In genomic region chr10:96072673-96073072, GRCh38 we compare ENCODE assay signal across 22 cellular contexts. TPM values are rescaled to one million over a fixed set of nuclear protein-coding genes. Genes with fewer than 3 reads are reported as not detected.
DNase-seq lines count a peak whose midpoint lies in the region; FAIRE-seq and TF ChIP-seq lines count a peak whose summit lies in the region.
"Had no signal": no experiment of that assay in that cellular context is flagged by ENCODE, and none has a peak within 500 bp of the region (broad histone marks: within the 10 kb centered on the region; RNA-seq: fewer than 3 reads in every experiment).

No MANE protein-coding gene starts in this region.

- no peak overlapping the region for H4K12ac ChIP-seq in trophoblast cell (ENCODE audit: low read depth, low read length)

- no peak overlapping the region for H2AK5ac ChIP-seq in trophoblast cell (ENCODE audit: low read length)

- no peak for TF ChIP-seq CTCF in bronchial epithelial cell (IDR thresholded peaks at IDR 0.05; ENCODE audit: insufficient read depth, low read length, severe bottlenecking)
- no peak for TF ChIP-seq CTCF in mesothelial cell of epicardium (IDR thresholded peaks at IDR 0.05; ENCODE audit: unreplicated experiment)
- no peak for TF ChIP-seq CTCF in hepatocyte (IDR thresholded peaks at IDR 0.05; ENCODE audit: poor library complexity)

- H2AFZ ChIP-seq in trophoblast cell (ENCODE audit: insufficient read depth, low read length, poor library complexity) (no peak overlapping the region), hepatocyte (no peak overlapping the region)

- no peak overlapping the region for H3K4me3 Mint-ChIP-seq in activated T-cell treated with anti-CD3 and anti-CD28 coated beads, Interleukin-2, amount 50 U/mL, for 24 hours
- H3K4me3 Mint-ChIP-seq in mesothelial cell of epicardium, result no peak overlapping the region
- H3K4me3 Mint-ChIP-seq: activated B cell treated with CpG ODN at 0.5 μM for 24 hours; B cell; dendritic cell treated with granulocyte-macrophage colony-stimulating factor and Interleukin-4, amounts not matched to agents 40 ng/mL and 50 ng/mL, for 4 days had no signal

- no peak overlapping the region for H2BK120ac ChIP-seq in trophoblast cell (ENCODE audit: insufficient read depth, low read length, poor library complexity)

- no peak overlapping the region for H3K14ac ChIP-seq in trophoblast cell (ENCODE audit: low read length)

- H3K4me3 ChIP-seq in bronchial epithelial cell (ENCODE audit: low read depth, low read length) (no peak overlapping the region), trophoblast cell (ENCODE audit: low read depth, low read length) (no peak overlapping the region), hepatocyte (no peak overlapping the region)
- H3K4me3 ChIP-seq: stomach, tibial nerve had no signal

- H3K4me1 ChIP-seq in trophoblast cell (ENCODE audit: control insufficient read depth in 1 of 2, insufficient read depth in 2 of 2, low read length in 2 of 2), result peaks cover 0 to 2% of the 10 kb centered on the region in 2 experiments
- no peaks in the 10 kb centered on the region for H3K4me1 ChIP-seq in hepatocyte (ENCODE audit: insufficient read depth)
- H3K4me1 ChIP-seq: stomach, tibial nerve had no signal

- peaks cover 1% of the 10 kb centered on the region for H3K9me3 Mint-ChIP-seq in activated T-cell treated with anti-CD3 and anti-CD28 coated beads, Interleukin-2, amount 50 U/mL, for 24 hours
- no peaks in the 10 kb centered on the region for H3K9me3 Mint-ChIP-seq in mesothelial cell of epicardium
- H3K9me3 Mint-ChIP-seq: activated B cell treated with CpG ODN at 0.5 μM for 24 hours; dendritic cell treated with granulocyte-macrophage colony-stimulating factor and Interleukin-4, amounts not matched to agents 40 ng/mL and 50 ng/mL, for 4 days had no signal

- H4K20me1 ChIP-seq in hepatocyte (ENCODE audit: insufficient read depth, poor library complexity, severe bottlenecking), result no peaks in the 10 kb centered on the region

- FAIRE-seq in bronchial epithelial cell (lab: Jason Lieb, UNC), result no peak
- FAIRE-seq: A204.1, GM12892, H1 had no signal

- peak overlapping the region; percentile 11 for H3K27ac Mint-ChIP-seq in activated T-cell treated with anti-CD3 and anti-CD28 coated beads, Interleukin-2, amount 50 U/mL, for 24 hours
- H3K27ac Mint-ChIP-seq in mesothelial cell of epicardium, result no peak overlapping the region
- H3K27ac Mint-ChIP-seq: activated B cell treated with CpG ODN at 0.5 μM for 24 hours; B cell; dendritic cell treated with granulocyte-macrophage colony-stimulating factor and Interleukin-4, amounts not matched to agents 40 ng/mL and 50 ng/mL, for 4 days had no signal

- no peak overlapping the region for H3K4ac ChIP-seq in trophoblast cell (ENCODE audit: low read depth, low read length)

- peaks cover 7% of the 10 kb centered on the region for H3K36me3 Mint-ChIP-seq in activated T-cell treated with anti-CD3 and anti-CD28 coated beads, Interleukin-2, amount 50 U/mL, for 24 hours (ENCODE audit: low read depth)
- no peaks in the 10 kb centered on the region for H3K36me3 Mint-ChIP-seq in mesothelial cell of epicardium

- H3K36me3 ChIP-seq in bronchial epithelial cell (ENCODE audit: control insufficient read depth, insufficient read depth, low read length), result no peaks in the 10 kb centered on the region
- no peaks in the 10 kb centered on the region for H3K36me3 ChIP-seq in trophoblast cell (ENCODE audit: control insufficient read depth in 1 of 2, insufficient read depth in 2 of 2, low read length in 2 of 2)
- H3K36me3 ChIP-seq in hepatocyte (replicated peaks; ENCODE audit: insufficient read depth, low read depth), result no peaks in the 10 kb centered on the region
- H3K36me3 ChIP-seq: stomach had no signal

- H3K79me1 ChIP-seq in trophoblast cell (ENCODE audit: low read length), result no peaks in the 10 kb centered on the region

- H3K9ac ChIP-seq in trophoblast cell (ENCODE audit: low read length), result no peak overlapping the region

- H4K91ac ChIP-seq in trophoblast cell (ENCODE audit: low read depth, low read length), result no peak overlapping the region

- H4K8ac ChIP-seq in trophoblast cell (ENCODE audit: low read depth, low read length), result no peak overlapping the region

- no peak for DNase-seq in activated T-cell treated with anti-CD3 and anti-CD28 coated beads, Interleukin-2, amount 50 U/mL, for 24 hours
- no peak for DNase-seq in activated T-cell treated with anti-CD3 and anti-CD28 coated beads, Interleukin-2, amount 50 U/mL, for 1 hour
- DNase-seq in NCI-H226 (peak; percentile 48), bronchial epithelial cell (ENCODE audit: low read depth) (peak; percentile 10), trophoblast cell (peak; percentile 48 to 79), mesothelial cell of epicardium (ENCODE audit: low spot score in 2 of 2, unreplicated experiment in 2 of 2) (no peak), HUDEP-2 (lab: John Stamatoyannopoulos, UW; ENCODE audit: unreplicated experiment in 76 of 76) (no peak), hepatocyte (ENCODE audit: low spot score) (no peak)
- DNase-seq: activated B cell treated with CpG ODN at 0.5 μM for 24 hours; activated CD4-positive, alpha-beta T cell treated with anti-CD3 and anti-CD28 coated beads, Interleukin-2, amount 50 U/mL, for 48 hours; DMS79 treated with DMSO at 0.1 percent for 48 hours; mammary epithelial cell; NCI-H1417; NCI-H2081; Right ventricle myocardium superior; stomach had no signal

- peaks cover 24% of the 10 kb centered on the region for H3K4me1 Mint-ChIP-seq in activated T-cell treated with anti-CD3 and anti-CD28 coated beads, Interleukin-2, amount 50 U/mL, for 24 hours (ENCODE audit: low read depth)
- H3K4me1 Mint-ChIP-seq in mesothelial cell of epicardium, result no peaks in the 10 kb centered on the region
- H3K4me1 Mint-ChIP-seq: B cell had no signal

- no peak overlapping the region for H3K23ac ChIP-seq in trophoblast cell (ENCODE audit: low read length)

- H3K4me2 ChIP-seq in trophoblast cell (ENCODE audit: low read length), result no peak overlapping the region
- H3K4me2 ChIP-seq in hepatocyte, result no peak overlapping the region

- no CpG with 5 or more reads among the region's 2 CpGs for WGBS in trophoblast cell (ENCODE audit: extremely low coverage, insufficient coverage, insufficient read length)
- 62% methylated on average over 2 of the region's 2 CpGs for WGBS in hepatocyte (ENCODE audit: low lambda C conversion rate, missing lambda C conversion rate)

- H3K9me3 ChIP-seq in trophoblast cell (ENCODE audit: insufficient read depth, low read depth, low read length) (no peaks in the 10 kb centered on the region), hepatocyte (ENCODE audit: low read depth) (no peaks in the 10 kb centered on the region)
- H3K9me3 ChIP-seq: stomach, tibial nerve had no signal

- no peak overlapping the region for H3K18ac ChIP-seq in trophoblast cell (ENCODE audit: low read length)

- no peaks in the 10 kb centered on the region for H3K27me3 ChIP-seq in bronchial epithelial cell (ENCODE audit: control insufficient read depth, insufficient read depth, low read length)
- no peaks in the 10 kb centered on the region for H3K27me3 ChIP-seq in trophoblast cell (ENCODE audit: insufficient read depth, low read length)
- no peaks in the 10 kb centered on the region for H3K27me3 ChIP-seq in hepatocyte
- H3K27me3 ChIP-seq: stomach, tibial nerve had no signal

- no peaks in the 10 kb centered on the region for H3K9me2 ChIP-seq in hepatocyte (replicated peaks; ENCODE audit: insufficient read depth)

- H2BK5ac ChIP-seq in trophoblast cell (ENCODE audit: low read depth, low read length, poor library complexity), result no peak overlapping the region

- no peak overlapping the region for H3K27ac ChIP-seq in trophoblast cell (ENCODE audit: low read depth, low read length)
- no peak overlapping the region for H3K27ac ChIP-seq in hepatocyte
- H3K27ac ChIP-seq: stomach, tibial nerve had no signal

- no peaks in the 10 kb centered on the region for H3K79me2 ChIP-seq in trophoblast cell (ENCODE audit: control insufficient read depth, insufficient read depth, low read length, poor library complexity)
- H3K79me2 ChIP-seq in hepatocyte, result no peaks in the 10 kb centered on the region

- no peak overlapping the region for H2BK12ac ChIP-seq in trophoblast cell (ENCODE audit: low read length)

- H3K27me3 Mint-ChIP-seq in activated T-cell treated with anti-CD3 and anti-CD28 coated beads, Interleukin-2, amount 50 U/mL, for 24 hours, result no peaks in the 10 kb centered on the region
- H3K27me3 Mint-ChIP-seq in mesothelial cell of epicardium (ENCODE audit: low read depth), result no peaks in the 10 kb centered on the region
- H3K27me3 Mint-ChIP-seq: activated B cell treated with CpG ODN at 0.5 μM for 24 hours; B cell; dendritic cell treated with granulocyte-macrophage colony-stimulating factor and Interleukin-4, amounts not matched to agents 40 ng/mL and 50 ng/mL, for 4 days had no signal

RNA-seq across cellular contexts. Expression of gene CCNJ, which starts 29.3 kb away (rescaled TPM):
- total RNA-seq in bronchial epithelial cell (10.1 and 10.5 TPM in 2 replicates), mesothelial cell of epicardium (24.9 to 26.4 TPM (median 25.1 TPM) in 3 replicates), hepatocyte (12.1 and 14.4 TPM in 2 replicates)
- 15.9 and 16.7 TPM in 2 replicates for polyA plus RNA-seq in trophoblast cell (2013)
- polyA plus RNA-seq in hepatocyte, result 5.1 and 8.2 TPM in 2 replicates

RNA-seq across cellular contexts. Expression of gene ZNF518A, which starts 57.4 kb away (rescaled TPM):
- total RNA-seq in bronchial epithelial cell, result 21.1 and 26.2 TPM in 2 replicates
- polyA plus RNA-seq in trophoblast cell (2013), result 12.0 TPM in 2 replicates
- 40.7 to 41.3 TPM (median 41.0 TPM) in 3 replicates for total RNA-seq in mesothelial cell of epicardium
- total RNA-seq in hepatocyte, result 23.5 and 26.0 TPM in 2 replicates
- 16.2 and 16.7 TPM in 2 replicates for polyA plus RNA-seq in hepatocyte

Comparison
In these comparisons a context has a peak if more than half of its experiments do, and no peak if none do; other contexts are left out.
1. DNase-seq: peak in NCI-H226 (single experiment), bronchial epithelial cell (single experiment) and trophoblast cell (2 of 2); none in activated T-cell treated with anti-CD3 and anti-CD28 coated beads, Interleukin-2, amount 50 U/mL, for 24 hours (single experiment), activated T-cell treated with anti-CD3 and anti-CD28 coated beads, Interleukin-2, amount 50 U/mL, for 1 hour (single experiment), mesothelial cell of epicardium (0 of 2), HUDEP-2 (0 of 76) and hepatocyte (single experiment).